In genomic region chr20:9140172-9140760, GRCh38 we compare ENCODE assay signal across 1 cellular context.
TF ChIP-seq lines count a peak whose summit lies in the region.

No MANE protein-coding gene starts in this region.

TF ChIP-seq in K562, 482 proteins besides CTCF, POLR2A, EP300 and RAD21 (continued from another document and continues in another):
- TF ChIP-seq TRIM25 (IDR thresholded peaks at IDR 0.05; ENCODE audit: borderline replicate concordance) (no peak), HLTF (IDR thresholded peaks at IDR 0.05) (no peak), TEAD2 (tag; IDR thresholded peaks at IDR 0.05) (no peak), ELF1 (tag; IDR thresholded peaks at IDR 0.05) (no peak), ZNF609 (CRISPR knock-in tag; IDR thresholded peaks at IDR 0.05; ENCODE audit: borderline replicate concordance) (no peak), ZNF124 (CRISPR knock-in tag; IDR thresholded peaks at IDR 0.05) (no peak), GATAD2B (IDR thresholded peaks at IDR 0.05; ENCODE audit: borderline replicate concordance) (0 out of 2 replicates have a peak, but pooled peaks have one; percentile 63), NUFIP1 (IDR thresholded peaks at IDR 0.05; ENCODE audit: partially characterized antibody) (no peak), CTBP1 (IDR thresholded peaks at IDR 0.05; ENCODE audit: borderline replicate concordance) (peak; percentile 58), SNAPC5 (CRISPR knock-in tag; IDR thresholded peaks at IDR 0.05) (no peak), PRDM10 (IDR thresholded peaks at IDR 0.05; ENCODE audit: partially characterized antibody) (peak; percentile 81), TCF3 (CRISPR knock-in tag; IDR thresholded peaks at IDR 0.05) (peak; percentile 79), ELF4 (CRISPR knock-in tag; IDR thresholded peaks at IDR 0.05) (no peak), ZNF384 (IDR thresholded peaks at IDR 0.05; ENCODE audit: low read depth, low read length) (no peak), NONO (IDR thresholded peaks at IDR 0.05; ENCODE audit: low read depth in 2 of 2, low read length in 1 of 2) (no peak), MCM3 (IDR thresholded peaks at IDR 0.05) (no peak), CBFA2T2 (conservative IDR thresholded peaks at IDR 0.05) (peak; percentile 79), EWSR1 (IDR thresholded peaks at IDR 0.05; ENCODE audit: borderline replicate concordance, low read depth, partially characterized antibody) (no peak), U2AF1 (optimal IDR thresholded peaks at IDR 0.05; ENCODE audit: low read depth, low read length) (no peak), POLR2AphosphoS5 (IDR thresholded peaks at IDR 0.05; ENCODE audit: control insufficient read depth, insufficient read depth, low read depth, low read length) (peak; percentile 48; the same call in 1 of the 2 replicates), NFIC (IDR thresholded peaks at IDR 0.05) (peak; percentile 50; the same call in 1 of the 2 replicates), LEF1 (IDR thresholded peaks at IDR 0.05) (0 out of 2 replicates have a peak, but pooled peaks have one; percentile 25), ZFPM2 (CRISPR knock-in tag; IDR thresholded peaks at IDR 0.05) (no peak), RB1 (IDR thresholded peaks at IDR 0.05; ENCODE audit: low read depth) (no peak), RCOR1 (IDR thresholded peaks at IDR 0.05; ENCODE audit: borderline replicate concordance in 1 of 2, low read depth in 2 of 2, low read length in 2 of 2) (peak in 1 of 2 experiments; percentile 38; a peak in 2 of 4 replicates), SMARCE1 (IDR thresholded peaks at IDR 0.05) (peak; percentile 54; the same call in 1 of the 2 replicates), PML (IDR thresholded peaks at IDR 0.05; ENCODE audit: low read length) (peak; percentile 53; the same call in 1 of the 2 replicates), ARID3A (IDR thresholded peaks at IDR 0.05; ENCODE audit: borderline replicate concordance, low read depth, low read length) (peak; percentile 85; the same call in 1 of the 2 replicates), CBFA2T3 (IDR thresholded peaks at IDR 0.05) (peak; percentile 91), TSHZ1 (CRISPR knock-in tag; IDR thresholded peaks at IDR 0.05) (no peak), POLR2H (tag; IDR thresholded peaks at IDR 0.05; ENCODE audit: low read depth) (no peak), MED1 (CRISPR knock-in tag; IDR thresholded peaks at IDR 0.05; ENCODE audit: borderline replicate concordance) (no peak), POLR2G (IDR thresholded peaks at IDR 0.05; ENCODE audit: low read depth, low read length) (no peak), ATF2 (CRISPR knock-in tag; IDR thresholded peaks at IDR 0.05) (no peak), HDAC1 (IDR thresholded peaks at IDR 0.05) (no peak), ZNF639 (CRISPR knock-in tag; conservative IDR thresholded peaks at IDR 0.05 in 1 of 2, IDR thresholded peaks at IDR 0.05 in 1 of 2) (0 out of 4 replicates have a peak, but pooled peaks of 1 of the 2 experiments have one; percentile 25), CHD2 (IDR thresholded peaks at IDR 0.05; ENCODE audit: low read depth, low read length) (no peak)
